Comparison of ENCODE assay signal across 7 cellular contexts in the genomic region with DNA sequence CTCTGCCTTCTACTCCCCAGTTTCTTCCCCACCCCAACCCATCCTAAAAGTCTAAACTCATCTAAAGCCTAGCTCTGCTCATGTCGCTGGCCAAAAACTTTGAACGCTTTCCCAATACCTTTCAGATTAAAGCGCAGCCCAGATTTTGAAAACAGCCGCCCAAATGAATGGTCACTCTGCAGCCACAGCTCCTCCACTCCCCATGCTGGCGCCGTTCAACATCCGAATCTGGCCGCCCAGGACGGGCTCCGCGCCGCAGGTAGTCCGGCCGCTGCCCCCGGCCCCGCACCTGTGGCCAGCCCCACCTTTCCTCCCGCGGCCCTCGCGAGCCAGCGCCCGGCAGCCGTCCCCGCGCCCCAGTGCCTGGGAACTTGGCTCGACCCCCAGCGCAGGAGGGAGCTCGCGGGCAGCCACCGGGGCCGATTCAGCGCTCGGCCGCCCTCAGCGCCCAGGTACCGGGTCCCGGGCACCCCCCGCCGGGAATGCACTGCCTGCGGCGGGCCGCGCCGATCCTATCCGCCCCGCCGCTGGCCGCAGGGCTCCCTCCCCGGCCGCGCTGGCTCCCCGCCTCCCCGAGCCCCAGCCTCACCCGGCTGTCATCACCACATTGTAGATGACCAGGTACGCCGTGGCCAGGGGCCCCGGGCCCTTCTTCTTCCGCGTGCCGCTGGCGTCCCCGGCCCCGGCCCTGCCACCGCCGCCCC. TPM values are rescaled to one million over a fixed set of nuclear protein-coding genes. Genes with fewer than 3 reads are reported as not detected.
A peak's percentile ranks its signal among the peaks of the same experiment; 100 is the strongest.
DNase-seq lines count a peak whose midpoint lies in the region; ATAC-seq and TF ChIP-seq lines count a peak whose summit lies in the region.

No MANE protein-coding gene starts in this region.

- peak overlapping the region in 1 of 2 donors; percentile 71 for H3K27ac Mint-ChIP-seq in natural killer cell

- peak overlapping the region; percentile 89 to 98 (median 93) for H3K4me3 ChIP-seq in esophagus squamous epithelium

- 0 to 1% methylated on average over 10 to 18 of the region's 65 CpGs for WGBS in esophagus squamous epithelium, 2 donors

- peaks cover 15 to 18% of the 10 kb centered on the region in 2 donors for H3K4me1 Mint-ChIP-seq in natural killer cell

- no peaks in the 10 kb centered on the region for H3K27me3 ChIP-seq in esophagus squamous epithelium

- in situ Hi-C loops in G401 (cut with HindIII; ENCODE audit: low sequenced_read_pairs) = no loop called here

- H3K27ac ChIP-seq in esophagus squamous epithelium = peak overlapping the region; percentile 93 to 97 (median 96)

- H3K36me3 Mint-ChIP-seq in natural killer cell = no peaks in the 10 kb centered on the region

- TF ChIP-seq CTCF in esophagus squamous epithelium (IDR thresholded peaks at IDR 0.05) (peak in 2 of 6 experiments; percentile 9 to 11), natural killer cell (IDR thresholded peaks at IDR 0.05) (no peak)

- no peak for TF ChIP-seq POLR2A in esophagus squamous epithelium (IDR thresholded peaks at IDR 0.05)

- DNase-seq in G401 (ENCODE audit: low spot score) (peak; percentile 54), T-helper 9 cell (peak; percentile 40), esophagus squamous epithelium (lab: John Stamatoyannopoulos, UW) (no peak), natural killer cell (no peak), NCI-H1694 treated with DMSO at 0.1 percent for 48 hours (lab: John Stamatoyannopoulos, UW) (no peak)

- ATAC-seq in GM19395 (IDR thresholded peaks at IDR 0.05; ENCODE audit: unreplicated experiment) (peak; percentile 29), HG03439 (IDR thresholded peaks at IDR 0.05; ENCODE audit: unreplicated experiment) (peak; percentile 42), natural killer cell (peak; percentile 25 to 38 (median 35))

- peaks cover 0 to 24% (median 0%) of the 10 kb centered on the region in 3 donors for H3K36me3 ChIP-seq in esophagus squamous epithelium

- intact Hi-C loops in esophagus squamous epithelium (cut with DNase I) (no loop called here), natural killer cell (cut with micrococcal nuclease) (loop anchor here (10.0 kb wide), 1 partner anchor 1170 kb away; the partner anchor contains the start of gene WDR5B)

- peaks cover 0 to 45% (median 17%) of the 10 kb centered on the region in 3 donors for H3K4me1 ChIP-seq in esophagus squamous epithelium

- peak overlapping the region; percentile 87 for H3K4me3 Mint-ChIP-seq in natural killer cell

- no peaks in the 10 kb centered on the region for H3K9me3 ChIP-seq in esophagus squamous epithelium

- H3K27me3 Mint-ChIP-seq in natural killer cell (ENCODE audit: low read depth in 2 of 2) = no peaks in the 10 kb centered on the region

- H3K9me3 Mint-ChIP-seq in natural killer cell = no peaks in the 10 kb centered on the region

RNA-seq across cellular contexts. Expression of gene HACD2, which starts 0.4 kb away (rescaled TPM):
- total RNA-seq in G401 (2014; rRNA removed; shearing (Covaris generic)) = 13.8 and 18.9 TPM in 2 replicates
- total RNA-seq in esophagus squamous epithelium (10 to 100 TPM; 28.4 to 46.6 (median 34.9) TPM), natural killer cell (10 to 100 TPM; 16.1 to 34.1 (median 24.6) TPM)

Comparison
In these comparisons a context has a peak if more than half of its experiments do, and no peak if none do; other contexts are left out.
1. DNase-seq: peak in G401 (single experiment) and T-helper 9 cell (single experiment); none in esophagus squamous epithelium (single experiment), natural killer cell (single experiment) and NCI-H1694 treated with DMSO at 0.1 percent for 48 hours (single experiment).
2. Peak in every context shown above with its lines, with median percentiles within 50 percentile points of each other: ATAC-seq.